23 cellular contexts compared by ENCODE assay signal in the genomic region with DNA sequence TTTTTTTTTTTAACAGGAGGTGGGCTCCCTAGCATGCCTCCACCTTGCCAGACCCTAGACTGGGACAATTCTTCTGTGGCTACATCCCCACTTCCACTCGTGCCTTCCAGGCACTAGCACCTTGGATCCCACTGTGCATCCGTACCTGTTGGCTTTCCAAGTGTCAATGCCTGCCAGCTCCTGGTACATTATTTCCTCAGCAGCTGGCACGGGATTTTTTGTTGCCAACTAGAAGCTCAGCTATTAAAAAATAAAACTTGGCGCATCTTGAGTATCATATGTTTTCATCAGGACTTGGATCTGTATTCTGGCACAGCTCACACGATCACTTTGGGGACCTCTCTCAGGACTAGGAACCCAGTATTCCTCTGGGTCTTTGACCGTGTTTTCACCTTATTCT. TPM values are rescaled to one million over a fixed set of nuclear protein-coding genes. Genes with fewer than 3 reads are reported as not detected.
DNase-seq lines count a peak whose midpoint lies in the region; ATAC-seq lines count a peak whose summit lies in the region.
"Had no signal": no experiment of that assay in that cellular context is flagged by ENCODE, and none has a peak within 500 bp of the region (broad histone marks: within the 10 kb centered on the region; RNA-seq: fewer than 3 reads in every experiment).

No MANE protein-coding gene starts in this region.

- ATAC-seq in activated naive CD8-positive, alpha-beta T cell treated with anti-CD3 and anti-CD28 coated beads, Interleukin-2, amount 10 ng/mL, durations not matched to agents 7 days and 5 days (ENCODE audit: low read depth), result no peak
- ATAC-seq in stimulated activated naive CD8-positive, alpha-beta T cell treated with anti-CD3 and anti-CD28 coated beads, Interleukin-15, amount 100 ng/mL, for 72 hours, result no peak
- ATAC-seq in GM21381 (IDR thresholded peaks at IDR 0.05; ENCODE audit: unreplicated experiment) (no peak), HG03565 (IDR thresholded peaks at IDR 0.05; ENCODE audit: unreplicated experiment) (no peak)
- ATAC-seq: activated CD8-positive, alpha-beta memory T cell treated with anti-CD3 and anti-CD28 coated beads, Interleukin-2, amount 10 ng/mL, durations not matched to agents 7 days and 5 days; K562; SK-N-SH treated with all-trans-retinoic acid at 6 μM for 48 hours; stimulated activated naive B cell treated with anti-CD40 and anti-IgM and Interleukin-4, amounts not matched to agents 10 μg/mL and 1 μg/mL and 100 μg/mL, for 72 hours had no signal

- POLR2A ChIA-PET in activated naive CD8-positive, alpha-beta T cell treated with anti-CD3 and anti-CD28 coated beads, Interleukin-2, amount 10 ng/mL, durations not matched to agents 7 days and 5 days (lab: Charles Lee), result interaction anchor here (0.6 to 7.1 kb wide), 3 partner anchors 9 to 33 kb away, joined by 5 to 77 read pairs (median 6); partner anchors contain the start of gene CAMK4

- DNase-seq in activated naive CD4-positive, alpha-beta T cell treated with anti-CD3 and anti-CD28 coated beads, Interleukin-2, amount 10 ng/mL, durations not matched to agents 7 days and 5 days, result no peak
- DNase-seq in NCI-H2171 treated with DMSO at 0.1 percent for 48 hours (lab: John Stamatoyannopoulos, UW) (peak; percentile 32), RKO (ENCODE audit: low spot score) (no peak)
- DNase-seq in activated naive CD8-positive, alpha-beta T cell treated with anti-CD3 and anti-CD28 coated beads, Interleukin-2, amount 10 ng/mL, durations not matched to agents 7 days and 5 days, result no peak
- no peak for DNase-seq in stimulated activated naive CD8-positive, alpha-beta T cell treated with anti-CD3 and anti-CD28 coated beads, Interleukin-15, amount 100 ng/mL, for 72 hours
- DNase-seq: activated CD8-positive, alpha-beta memory T cell treated with anti-CD3 and anti-CD28 coated beads, Interleukin-2, amount 10 ng/mL, durations not matched to agents 7 days and 5 days; Calu3; endodermal cell; HFFc6; mammary epithelial cell; NCI-H1092 treated with DMSO at 0.1 percent for 48 hours; NCI-H2029; NCI-H69; nephron progenitor cell; Right ventricle myocardium superior; stimulated activated CD4-positive, alpha-beta T cell treated with anti-CD3 and anti-CD28 coated beads, Interleukin-15, amount 100 ng/mL, for 24 hours; stimulated activated naive B cell treated with anti-CD40 and anti-IgM and Interleukin-4, amounts not matched to agents 10 μg/mL and 1 μg/mL and 100 μg/mL, for 72 hours had no signal

- peaks cover 99% of the 10 kb centered on the region for H3K4me1 Mint-ChIP-seq in activated naive CD4-positive, alpha-beta T cell treated with anti-CD3 and anti-CD28 coated beads, Interleukin-2, amount 50 U/mL, for 24 hours
- H3K4me1 Mint-ChIP-seq in activated naive CD4-positive, alpha-beta T cell treated with anti-CD3 and anti-CD28 coated beads, Interleukin-2, amount 10 ng/mL, durations not matched to agents 7 days and 5 days, result peaks cover 91% of the 10 kb centered on the region
- peaks cover 80% of the 10 kb centered on the region for H3K4me1 Mint-ChIP-seq in activated naive CD8-positive, alpha-beta T cell treated with anti-CD3 and anti-CD28 coated beads, Interleukin-2, amount 10 ng/mL, durations not matched to agents 7 days and 5 days
- H3K4me1 Mint-ChIP-seq in stimulated activated naive CD8-positive, alpha-beta T cell treated with anti-CD3 and anti-CD28 coated beads, Interleukin-15, amount 100 ng/mL, for 72 hours, result peaks cover 98% of the 10 kb centered on the region
- H3K4me1 Mint-ChIP-seq: endodermal cell, nephron progenitor cell had no signal

- CTCF ChIA-PET in activated naive CD4-positive, alpha-beta T cell treated with anti-CD3 and anti-CD28 coated beads, Interleukin-2, amount 10 ng/mL, durations not matched to agents 7 days and 5 days (lab: Charles Lee), result interaction anchor here (0.6 to 5.8 kb wide), 6 partner anchors 8 to 487 kb away, joined by 3 to 40 read pairs (median 3); partner anchors contain the start of gene CAMK4

- no peaks in the 10 kb centered on the region for H3K27me3 Mint-ChIP-seq in activated naive CD4-positive, alpha-beta T cell treated with anti-CD3 and anti-CD28 coated beads, Interleukin-2, amount 50 U/mL, for 24 hours
- H3K27me3 Mint-ChIP-seq in activated naive CD4-positive, alpha-beta T cell treated with anti-CD3 and anti-CD28 coated beads, Interleukin-2, amount 10 ng/mL, durations not matched to agents 7 days and 5 days, result no peaks in the 10 kb centered on the region
- no peaks in the 10 kb centered on the region for H3K27me3 Mint-ChIP-seq in activated naive CD8-positive, alpha-beta T cell treated with anti-CD3 and anti-CD28 coated beads, Interleukin-2, amount 10 ng/mL, durations not matched to agents 7 days and 5 days
- H3K27me3 Mint-ChIP-seq in stimulated activated naive CD8-positive, alpha-beta T cell treated with anti-CD3 and anti-CD28 coated beads, Interleukin-15, amount 100 ng/mL, for 72 hours, result no peaks in the 10 kb centered on the region
- H3K27me3 Mint-ChIP-seq: activated CD8-positive, alpha-beta memory T cell treated with anti-CD3 and anti-CD28 coated beads, Interleukin-2, amount 10 ng/mL, durations not matched to agents 7 days and 5 days; stimulated activated naive B cell treated with anti-CD40 and anti-IgM and Interleukin-4, amounts not matched to agents 10 μg/mL and 1 μg/mL and 100 μg/mL, for 72 hours had no signal

- H3K4me3 Mint-ChIP-seq in activated naive CD4-positive, alpha-beta T cell treated with anti-CD3 and anti-CD28 coated beads, Interleukin-2, amount 50 U/mL, for 24 hours, result peak overlapping the region; percentile 49
- no peak overlapping the region for H3K4me3 Mint-ChIP-seq in activated naive CD4-positive, alpha-beta T cell treated with anti-CD3 and anti-CD28 coated beads, Interleukin-2, amount 10 ng/mL, durations not matched to agents 7 days and 5 days
- no peak overlapping the region for H3K4me3 Mint-ChIP-seq in activated naive CD8-positive, alpha-beta T cell treated with anti-CD3 and anti-CD28 coated beads, Interleukin-2, amount 10 ng/mL, durations not matched to agents 7 days and 5 days
- H3K4me3 Mint-ChIP-seq in stimulated activated naive CD8-positive, alpha-beta T cell treated with anti-CD3 and anti-CD28 coated beads, Interleukin-15, amount 100 ng/mL, for 72 hours, result peak overlapping the region; percentile 78 to 85
- H3K4me3 Mint-ChIP-seq: activated CD8-positive, alpha-beta memory T cell treated with anti-CD3 and anti-CD28 coated beads, Interleukin-2, amount 10 ng/mL, durations not matched to agents 7 days and 5 days; endodermal cell; HFFc6; nephron progenitor cell; stimulated activated naive B cell treated with anti-CD40 and anti-IgM and Interleukin-4, amounts not matched to agents 10 μg/mL and 1 μg/mL and 100 μg/mL, for 72 hours had no signal

- H3K27ac Mint-ChIP-seq in activated naive CD4-positive, alpha-beta T cell treated with anti-CD3 and anti-CD28 coated beads, Interleukin-2, amount 50 U/mL, for 24 hours, result peak overlapping the region; percentile 99
- no peak overlapping the region for H3K27ac Mint-ChIP-seq in activated naive CD4-positive, alpha-beta T cell treated with anti-CD3 and anti-CD28 coated beads, Interleukin-2, amount 10 ng/mL, durations not matched to agents 7 days and 5 days
- peak overlapping the region; percentile 97 for H3K27ac Mint-ChIP-seq in activated naive CD8-positive, alpha-beta T cell treated with anti-CD3 and anti-CD28 coated beads, Interleukin-2, amount 10 ng/mL, durations not matched to agents 7 days and 5 days
- peak overlapping the region; percentile 15 to 19 for H3K27ac Mint-ChIP-seq in stimulated activated naive CD8-positive, alpha-beta T cell treated with anti-CD3 and anti-CD28 coated beads, Interleukin-15, amount 100 ng/mL, for 72 hours
- H3K27ac Mint-ChIP-seq: endodermal cell; HFFc6; nephron progenitor cell; stimulated activated naive B cell treated with anti-CD40 and anti-IgM and Interleukin-4, amounts not matched to agents 10 μg/mL and 1 μg/mL and 100 μg/mL, for 72 hours had no signal

- H3K9me3 Mint-ChIP-seq in activated naive CD4-positive, alpha-beta T cell treated with anti-CD3 and anti-CD28 coated beads, Interleukin-2, amount 50 U/mL, for 24 hours, result no peaks in the 10 kb centered on the region
- H3K9me3 Mint-ChIP-seq in activated naive CD4-positive, alpha-beta T cell treated with anti-CD3 and anti-CD28 coated beads, Interleukin-2, amount 10 ng/mL, durations not matched to agents 7 days and 5 days, result no peaks in the 10 kb centered on the region
- H3K9me3 Mint-ChIP-seq in activated naive CD8-positive, alpha-beta T cell treated with anti-CD3 and anti-CD28 coated beads, Interleukin-2, amount 10 ng/mL, durations not matched to agents 7 days and 5 days, result no peaks in the 10 kb centered on the region
- H3K9me3 Mint-ChIP-seq in stimulated activated naive CD8-positive, alpha-beta T cell treated with anti-CD3 and anti-CD28 coated beads, Interleukin-15, amount 100 ng/mL, for 72 hours, result no peaks in the 10 kb centered on the region
- H3K9me3 Mint-ChIP-seq: activated T-helper 1 cell treated with anti-CD3 and anti-CD28 coated beads, Interleukin-12 subunit alpha, Interleukin-12 subunit beta, Interleukin-2, Interleukin-4 antibody, amounts not matched to agents 30 ng/mL and 10 ng/mL and 1 ng/mL, durations not matched to agents 14 hours and 24 hours and 36 hours; endodermal cell; HFFc6; nephron progenitor cell; stimulated activated naive B cell treated with anti-CD40 and anti-IgM and Interleukin-4, amounts not matched to agents 10 μg/mL and 1 μg/mL and 100 μg/mL, for 72 hours had no signal

- H3K36me3 Mint-ChIP-seq in activated naive CD4-positive, alpha-beta T cell treated with anti-CD3 and anti-CD28 coated beads, Interleukin-2, amount 50 U/mL, for 24 hours, result peaks cover 9% of the 10 kb centered on the region
- H3K36me3 Mint-ChIP-seq in activated naive CD4-positive, alpha-beta T cell treated with anti-CD3 and anti-CD28 coated beads, Interleukin-2, amount 10 ng/mL, durations not matched to agents 7 days and 5 days, result peaks cover 55% of the 10 kb centered on the region
- H3K36me3 Mint-ChIP-seq in activated naive CD8-positive, alpha-beta T cell treated with anti-CD3 and anti-CD28 coated beads, Interleukin-2, amount 10 ng/mL, durations not matched to agents 7 days and 5 days, result peaks cover 19% of the 10 kb centered on the region
- H3K36me3 Mint-ChIP-seq: stimulated activated naive B cell treated with anti-CD40 and anti-IgM and Interleukin-4, amounts not matched to agents 10 μg/mL and 1 μg/mL and 100 μg/mL, for 72 hours had no signal

RNA-seq across cellular contexts. Expression of gene CAMK4, which starts 14.6 kb away (rescaled TPM):
- total RNA-seq in activated naive CD8-positive, alpha-beta T cell treated with anti-CD3 and anti-CD28 coated beads, Interleukin-2, amount 10 ng/mL, durations not matched to agents 7 days and 5 days, result 100 to 1,000 TPM; 132 to 154 TPM

Comparison
In these comparisons a context has a peak if more than half of its experiments do, and no peak if none do; other contexts are left out.
1. H3K4me3 Mint-ChIP-seq: peak in activated naive CD4-positive, alpha-beta T cell treated with anti-CD3 and anti-CD28 coated beads, Interleukin-2, amount 50 U/mL, for 24 hours (single experiment) and stimulated activated naive CD8-positive, alpha-beta T cell treated with anti-CD3 and anti-CD28 coated beads, Interleukin-15, amount 100 ng/mL, for 72 hours (2 of 2); none in activated naive CD4-positive, alpha-beta T cell treated with anti-CD3 and anti-CD28 coated beads, Interleukin-2, amount 10 ng/mL, durations not matched to agents 7 days and 5 days (single experiment) and activated naive CD8-positive, alpha-beta T cell treated with anti-CD3 and anti-CD28 coated beads, Interleukin-2, amount 10 ng/mL, durations not matched to agents 7 days and 5 days (single experiment).